Comparison of ENCODE assay signal across 7 cellular contexts in the genomic region with DNA sequence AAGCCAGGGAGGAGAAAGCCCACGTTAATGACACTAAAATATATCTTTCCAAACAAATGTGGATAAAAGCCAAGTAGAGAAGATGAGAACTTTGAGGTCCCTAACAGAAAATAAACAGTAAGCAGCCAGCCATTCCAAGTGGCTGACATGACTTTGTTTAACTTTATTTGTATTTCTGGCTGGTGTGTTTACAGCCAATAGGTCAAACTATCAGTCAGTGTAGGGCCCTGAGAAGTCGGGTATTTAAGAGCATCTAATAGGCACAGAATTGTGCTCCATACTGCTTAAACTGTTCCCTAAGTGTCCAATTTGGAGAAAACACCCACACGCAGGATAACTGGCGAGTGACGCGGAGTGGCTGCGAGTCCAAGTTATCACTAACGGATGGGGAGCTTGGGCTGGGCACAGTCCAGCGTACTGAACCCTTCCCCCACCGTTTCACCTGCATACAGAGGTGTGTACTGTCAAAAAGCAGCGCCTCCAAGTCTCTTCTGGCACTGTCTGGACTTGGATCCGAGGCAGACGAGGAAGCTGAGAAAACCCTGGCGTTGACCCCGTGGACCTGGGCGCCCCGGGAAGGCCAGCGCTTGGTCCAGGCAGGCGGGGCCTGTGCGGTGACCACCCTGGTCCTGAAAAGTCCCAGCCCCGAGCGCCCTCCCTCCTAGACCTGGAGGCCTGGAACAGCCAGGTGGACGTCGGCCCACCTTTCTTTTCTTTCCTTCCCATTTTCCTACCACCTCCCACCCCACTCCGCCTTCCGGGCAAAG. TPM values are rescaled to one million over a fixed set of nuclear protein-coding genes. Genes with fewer than 3 reads are reported as not detected.
DNase-seq lines count a peak whose midpoint lies in the region; ATAC-seq, FAIRE-seq and TF ChIP-seq lines count a peak whose summit lies in the region.

No MANE protein-coding gene starts in this region.

- no peak overlapping the region for H2AFZ ChIP-seq in HepG2 (ENCODE audit: low read length)

- H3K27me3 ChIP-seq in HepG2 (ENCODE audit: control insufficient read depth in 1 of 2, insufficient read depth in 2 of 2, low read length in 2 of 2) (no peaks in the 10 kb centered on the region; a peak in 1 of 5 replicates), suprapubic skin (no peaks in the 10 kb centered on the region)

- POLR2A ChIA-PET in HepG2 (lab: Yijun Ruan, JAX), result interaction anchor here (0.6 to 2.4 kb wide), 7 partner anchors 8 to 1195 kb away, joined by 3 to 26 read pairs (median 7); a partner anchor contains a TSS

- no peak; a peak in 1 of 4 replicates for TF ChIP-seq EP300 in HepG2 (IDR thresholded peaks at IDR 0.05; ENCODE audit: low read depth in 2 of 2, low read length in 2 of 2)
- no peak for TF ChIP-seq EP300 in HepG2 (CRISPR knock-in tag; IDR thresholded peaks at IDR 0.05; ENCODE audit: borderline replicate concordance)
- TF ChIP-seq EP300 in suprapubic skin (IDR thresholded peaks at IDR 0.05), result no peak

- H3K4me1 ChIP-seq in HepG2 (ENCODE audit: insufficient read depth, low read length), result peaks cover 73% of the 10 kb centered on the region
- H3K4me1 ChIP-seq in suprapubic skin, result peaks cover 7% of the 10 kb centered on the region

- no peak for TF ChIP-seq RAD21 in HepG2 (CRISPR knock-in tag; IDR thresholded peaks at IDR 0.05)

- peak overlapping the region; percentile 82 for H3K9ac ChIP-seq in HepG2 (ENCODE audit: insufficient read depth, low read depth, low read length)

- DNase-seq in Jurkat, Clone E6-1 (ENCODE audit: low read depth, low spot score), result no peak
- peak in 3 of 61 donors; percentile 31 to 47 (median 44) for DNase-seq in caudate nucleus (lab: John Stamatoyannopoulos, UW)
- peak; percentile 54 for DNase-seq in HepG2 (ENCODE audit: low spot score)
- no peak for DNase-seq in suprapubic skin (ENCODE audit: low spot score in 2 of 2)
- no peak for DNase-seq in ecto neural progenitor cell (ENCODE audit: low spot score)

- no peaks in the 10 kb centered on the region for H4K20me1 ChIP-seq in HepG2 (ENCODE audit: insufficient read depth, low read length)

- H3K4me3 ChIP-seq in Jurkat, Clone E6-1 (ENCODE audit: low read length), result peak overlapping the region; percentile 98
- H3K4me3 ChIP-seq in HepG2 (replicated peaks in 1 of 3; ENCODE audit: insufficient read depth in 1 of 3, low read depth in 2 of 3, low read length in 3 of 3) (peak overlapping the region; percentile 74 to 95 (median 80)), suprapubic skin (peak overlapping the region; percentile 71)

- WGBS in HepG2 (ENCODE audit: low lambda C conversion rate), result under 1% methylated on average over 13 of the region's 26 CpGs
- WGBS in suprapubic skin, result 12% methylated on average over 26 of the region's 26 CpGs

- H3K9me3 ChIP-seq in HepG2 (ENCODE audit: low read length), result no peaks in the 10 kb centered on the region
- no peaks in the 10 kb centered on the region for H3K9me3 ChIP-seq in suprapubic skin

- TF ChIP-seq POLR2A in HepG2 (IDR thresholded peaks at IDR 0.05; ENCODE audit: insufficient read depth in 1 of 2, low read depth in 2 of 2, low read length in 2 of 2), result peak; percentile 23 to 36; a peak in 3 of 4 replicates
- TF ChIP-seq POLR2A in suprapubic skin (IDR thresholded peaks at IDR 0.05), result no peak

- H3K27ac ChIP-seq in caudate nucleus (ENCODE audit: low read depth, low read length) (peak overlapping the region; percentile 81), HepG2 (ENCODE audit: extremely low read length, insufficient read depth, low read length) (peak overlapping the region; percentile 93), suprapubic skin (peak overlapping the region; percentile 87)

- peak overlapping the region; percentile 88 for H3K4me2 ChIP-seq in HepG2 (ENCODE audit: low read depth, low read length)

- intact Hi-C loops in HepG2 (cut with micrococcal nuclease; ENCODE audit: unreplicated experiment), result loop anchor here (2.0 to 5.0 kb wide), 2 partner anchors 32 to 126 kb away; no protein-coding TSS in a partner anchor

- BruUV-seq in HepG2 (replicated peaks; lab: Mats Ljungman, UMichigan), result no TSS peak

- in situ Hi-C loops in HepG2 (cut with HindIII; ENCODE audit: extremely low pct_ligation_motif_present, low pct_unique_long_range_greater_than_20kb), result no loop called here

- peaks cover 38% of the 10 kb centered on the region for H3K79me2 ChIP-seq in HepG2 (ENCODE audit: insufficient read depth, low read length)

- peaks cover 4 to 16% of the 10 kb centered on the region in 2 experiments; a peak in 4 of 5 replicates for H3K36me3 ChIP-seq in HepG2 (replicated peaks in 1 of 2; ENCODE audit: control insufficient read depth in 1 of 2, insufficient read depth in 2 of 2, low read length in 2 of 2)
- peaks cover 14% of the 10 kb centered on the region for H3K36me3 ChIP-seq in suprapubic skin

- ATAC-seq in GM19023 (IDR thresholded peaks at IDR 0.05; ENCODE audit: unreplicated experiment) (peak; percentile 8), HepG2 (peak; percentile 84), GM18517 (IDR thresholded peaks at IDR 0.05; ENCODE audit: unreplicated experiment) (no peak)

- TF ChIP-seq CTCF in HepG2 (CRISPR knock-in tag; IDR thresholded peaks at IDR 0.05), result no peak; the same call in 1 of the 2 replicates
- no peak for TF ChIP-seq CTCF in suprapubic skin (IDR thresholded peaks at IDR 0.05)

- no peak for FAIRE-seq in HepG2 (lab: Jason Lieb, UNC)

- CTCF ChIA-PET in HepG2 (lab: Yijun Ruan, JAX; ENCODE audit: low intra/inter-chr PET ratio, low total read pairs), result no interaction called here

TF ChIP-seq in HepG2, 621 proteins besides CTCF, POLR2A, EP300 and RAD21 (continues in another document):
- TF ChIP-seq, protein P1, sequence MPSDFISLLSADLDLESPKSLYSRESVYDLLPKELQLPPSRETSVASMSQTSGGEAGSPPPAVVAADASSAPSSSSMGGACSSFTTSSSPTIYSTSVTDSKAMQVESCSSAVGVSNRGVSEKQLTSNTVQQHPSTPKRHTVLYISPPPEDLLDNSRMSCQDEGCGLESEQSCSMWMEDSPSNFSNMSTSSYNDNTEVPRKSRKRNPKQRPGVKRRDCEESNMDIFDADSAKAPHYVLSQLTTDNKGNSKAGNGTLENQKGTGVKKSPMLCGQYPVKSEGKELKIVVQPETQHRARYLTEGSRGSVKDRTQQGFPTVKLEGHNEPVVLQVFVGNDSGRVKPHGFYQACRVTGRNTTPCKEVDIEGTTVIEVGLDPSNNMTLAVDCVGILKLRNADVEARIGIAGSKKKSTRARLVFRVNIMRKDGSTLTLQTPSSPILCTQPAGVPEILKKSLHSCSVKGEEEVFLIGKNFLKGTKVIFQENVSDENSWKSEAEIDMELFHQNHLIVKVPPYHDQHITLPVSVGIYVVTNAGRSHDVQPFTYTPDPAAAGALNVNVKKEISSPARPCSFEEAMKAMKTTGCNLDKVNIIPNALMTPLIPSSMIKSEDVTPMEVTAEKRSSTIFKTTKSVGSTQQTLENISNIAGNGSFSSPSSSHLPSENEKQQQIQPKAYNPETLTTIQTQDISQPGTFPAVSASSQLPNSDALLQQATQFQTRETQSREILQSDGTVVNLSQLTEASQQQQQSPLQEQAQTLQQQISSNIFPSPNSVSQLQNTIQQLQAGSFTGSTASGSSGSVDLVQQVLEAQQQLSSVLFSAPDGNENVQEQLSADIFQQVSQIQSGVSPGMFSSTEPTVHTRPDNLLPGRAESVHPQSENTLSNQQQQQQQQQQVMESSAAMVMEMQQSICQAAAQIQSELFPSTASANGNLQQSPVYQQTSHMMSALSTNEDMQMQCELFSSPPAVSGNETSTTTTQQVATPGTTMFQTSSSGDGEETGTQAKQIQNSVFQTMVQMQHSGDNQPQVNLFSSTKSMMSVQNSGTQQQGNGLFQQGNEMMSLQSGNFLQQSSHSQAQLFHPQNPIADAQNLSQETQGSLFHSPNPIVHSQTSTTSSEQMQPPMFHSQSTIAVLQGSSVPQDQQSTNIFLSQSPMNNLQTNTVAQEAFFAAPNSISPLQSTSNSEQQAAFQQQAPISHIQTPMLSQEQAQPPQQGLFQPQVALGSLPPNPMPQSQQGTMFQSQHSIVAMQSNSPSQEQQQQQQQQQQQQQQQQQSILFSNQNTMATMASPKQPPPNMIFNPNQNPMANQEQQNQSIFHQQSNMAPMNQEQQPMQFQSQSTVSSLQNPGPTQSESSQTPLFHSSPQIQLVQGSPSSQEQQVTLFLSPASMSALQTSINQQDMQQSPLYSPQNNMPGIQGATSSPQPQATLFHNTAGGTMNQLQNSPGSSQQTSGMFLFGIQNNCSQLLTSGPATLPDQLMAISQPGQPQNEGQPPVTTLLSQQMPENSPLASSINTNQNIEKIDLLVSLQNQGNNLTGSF (CRISPR knock-in tag; IDR thresholded peaks at IDR 0.05), result no peak
- TF ChIP-seq ZNF350 (CRISPR knock-in tag; IDR thresholded peaks at IDR 0.05; ENCODE audit: borderline replicate concordance, low read depth) (0 out of 2 replicates have a peak, but pooled peaks have one; percentile 34), ZNF430 (CRISPR knock-in tag; IDR thresholded peaks at IDR 0.05) (peak; percentile 35; the same call in 1 of the 2 replicates), SMARCE1 (IDR thresholded peaks at IDR 0.05; ENCODE audit: borderline replicate concordance) (no peak), CHCHD3 (CRISPR knock-in tag; IDR thresholded peaks at IDR 0.05) (no peak)

RNA-seq across cellular contexts. Expression of a gene that starts 0.7 kb away (rescaled TPM):
- 37.8 TPM for polyA plus RNA-seq in Jurkat, Clone E6-1 (2012; ENCODE audit: insufficient read depth, insufficient read length)
- total RNA-seq in HepG2 (2016; rRNA removed; fragmentation: Illumina TruSeq; extraction: Trizol) (29.3 and 42.1 TPM in 2 replicates), suprapubic skin (100 to 1,000 TPM in 2 of 4 donors, 10 to 100 TPM in 2; 70.2 to 280 (median 99.3) TPM)
- 8.7 and 9.3 TPM in 2 replicates for total RNA-seq in HepG2 (2016; cell fraction: cytosol; rRNA removed; fragmentation: Illumina TruSeq; extraction: Trizol; ENCODE audit: low read depth)
- total RNA-seq in HepG2 (2016; cell fraction: insoluble cytoplasmic fraction; rRNA removed; fragmentation: Illumina TruSeq; extraction: Trizol), result 33.2 and 42.9 TPM in 2 replicates
- total RNA-seq in HepG2 (2016; cell fraction: membrane; rRNA removed; fragmentation: Illumina TruSeq; extraction: Trizol), result 9.5 and 12.0 TPM in 2 replicates
- 34.9 and 35.8 TPM in 2 replicates for total RNA-seq in HepG2 (2016; cell fraction: nucleus; rRNA removed; fragmentation: Illumina TruSeq; extraction: Trizol)
- polyA plus RNA-seq in HepG2 (2011; rRNA removed), result 139 and 185 TPM in 2 replicates
- polyA plus RNA-seq in HepG2 (2011; cell fraction: cytosol; rRNA removed), result 73.1 and 90.2 TPM in 2 replicates
- 364 and 373 TPM in 2 replicates for polyA plus RNA-seq in HepG2 (2011; cell fraction: nucleus; rRNA removed)
- 85.0 and 141 TPM in 2 replicates for polyA plus RNA-seq in HepG2 (2012)
- 3.5 and 4.0 TPM in 2 replicates for polyA plus RNA-seq in HepG2 (2016; cell fraction: cytosol; fragmentation: Illumina TruSeq; extraction: Trizol; ENCODE audit: low read depth)
- polyA plus RNA-seq in HepG2 (2016; cell fraction: insoluble cytoplasmic fraction; fragmentation: Illumina TruSeq; extraction: Trizol; ENCODE audit: low read depth), result 37.9 and 40.2 TPM in 2 replicates
- 5.3 and 7.0 TPM in 2 replicates for polyA plus RNA-seq in HepG2 (2016; cell fraction: membrane; fragmentation: Illumina TruSeq; extraction: Trizol; ENCODE audit: low read depth)
- polyA plus RNA-seq in HepG2 (2016; cell fraction: nucleus; fragmentation: Illumina TruSeq; extraction: Trizol; ENCODE audit: insufficient read depth, low read depth), result 40.4 and 41.7 TPM in 2 replicates
- polyA minus RNA-seq in HepG2 (2011; rRNA and poly(A)+ RNA removed; ENCODE audit: low replicate concordance), result 0.05 and 121 TPM in 2 replicates
- 79.2 and 81.2 TPM in 2 replicates for polyA minus RNA-seq in HepG2 (2011; cell fraction: cytosol; rRNA and poly(A)+ RNA removed)
- polyA minus RNA-seq in HepG2 (2011; cell fraction: nucleus; rRNA and poly(A)+ RNA removed), result 325 and 368 TPM in 2 replicates

Comparison
In these comparisons a context has a peak if more than half of its experiments do, and no peak if none do; other contexts are left out.
1. POLR2A ChIP-seq: peak in HepG2 (2 of 2); none in suprapubic skin (0 of 2).
2. Peak in every context shown above with its lines, with median percentiles within 50 percentile points of each other: H3K4me3 ChIP-seq and H3K27ac ChIP-seq.